In the genomic region with DNA sequence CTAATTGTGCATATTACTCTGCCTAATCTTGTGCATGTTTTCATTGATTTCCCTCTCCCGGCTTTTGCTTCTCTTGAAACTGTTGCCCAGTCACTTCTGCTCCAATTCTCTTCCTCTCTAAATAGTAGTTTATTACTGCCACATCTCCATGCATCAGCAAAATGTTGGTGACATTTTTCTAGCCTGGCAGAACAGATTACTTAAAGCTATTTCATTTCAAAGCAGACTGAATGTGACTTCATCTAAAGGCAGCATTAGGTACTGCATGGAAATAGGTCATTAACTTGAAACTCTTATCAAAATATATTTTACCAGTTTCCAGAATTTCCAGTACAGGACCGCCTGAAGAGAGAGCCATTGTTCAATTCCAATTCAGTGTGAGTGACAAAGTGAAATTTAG, we compare ENCODE assay signal across 29 cellular contexts. TPM values are rescaled to one million over a fixed set of nuclear protein-coding genes. Genes with fewer than 3 reads are reported as not detected.
A peak's percentile ranks its signal among the peaks of the same experiment; 100 is the strongest.
DNase-seq lines count a peak whose midpoint lies in the region; ATAC-seq and TF ChIP-seq lines count a peak whose summit lies in the region.
"Had no signal": no experiment of that assay in that cellular context is flagged by ENCODE, and none has a peak within 500 bp of the region (broad histone marks: within the 10 kb centered on the region; RNA-seq: fewer than 3 reads in every experiment).

No MANE protein-coding gene starts in this region.

- H3K79me2 ChIP-seq in Loucy (ENCODE audit: insufficient read depth, low read length) (no peaks in the 10 kb centered on the region), neural progenitor cell (ENCODE audit: low read depth) (no peaks in the 10 kb centered on the region)

- H3F3A ChIP-seq in Loucy (ENCODE audit: low read depth) (no peaks in the 10 kb centered on the region), neural progenitor cell (ENCODE audit: low read depth) (peaks cover 5% of the 10 kb centered on the region)

- H3K4me3 Mint-ChIP-seq in neural progenitor cell = no peak overlapping the region
- H3K4me3 Mint-ChIP-seq: activated CD4-positive, alpha-beta T cell treated with anti-CD3 and anti-CD28 coated beads for 36 hours; CD4-positive, CD25-positive, alpha-beta regulatory T cell had no signal

- H3K4me1 ChIP-seq in Loucy (ENCODE audit: insufficient read depth, low read length, poor library complexity, severe bottlenecking) (peaks cover 5% of the 10 kb centered on the region), neural progenitor cell (no peaks in the 10 kb centered on the region), upper lobe of right lung (no peaks in the 10 kb centered on the region)
- H3K4me1 ChIP-seq: body of pancreas had no signal

- H2AFZ ChIP-seq in Loucy (ENCODE audit: low read length) (no peak overlapping the region), neural progenitor cell (replicated peaks) (no peak overlapping the region)

- TF ChIP-seq CTCF in Loucy (conservative IDR thresholded peaks at IDR 0.05; ENCODE audit: low read length) (peak; percentile 37), choroid plexus epithelial cell (conservative IDR thresholded peaks at IDR 0.05; ENCODE audit: low read depth, low read length) (peak; percentile 15), neural progenitor cell (IDR thresholded peaks at IDR 0.05) (no peak), upper lobe of right lung (IDR thresholded peaks at IDR 0.05) (no peak)

- no peaks in the 10 kb centered on the region for H3K9me3 ChIP-seq in Loucy (ENCODE audit: insufficient read depth, low read depth, low read length)
- no peaks in the 10 kb centered on the region for H3K9me3 ChIP-seq in neural progenitor cell (ENCODE audit: low read depth)
- no peaks in the 10 kb centered on the region for H3K9me3 ChIP-seq in upper lobe of right lung
- H3K9me3 ChIP-seq: body of pancreas had no signal

- H3K4me3 ChIP-seq in Loucy (ENCODE audit: low read length, poor library complexity, severe bottlenecking) (no peak overlapping the region), choroid plexus epithelial cell (ENCODE audit: low read depth, low read length) (no peak overlapping the region), neural progenitor cell (no peak overlapping the region), H7 (ENCODE audit: insufficient read depth, low read depth, low read length) (no peak overlapping the region), upper lobe of right lung (no peak overlapping the region)
- H3K4me3 ChIP-seq: body of pancreas, coronary artery had no signal

- H3K27ac ChIP-seq in neural progenitor cell = peak overlapping the region; percentile 37
- H3K27ac ChIP-seq in upper lobe of right lung = no peak overlapping the region
- H3K27ac ChIP-seq: body of pancreas, coronary artery, KMS-11 had no signal

- H3K27me3 ChIP-seq in Loucy (ENCODE audit: insufficient read depth, low read length, poor library complexity, severe bottlenecking) = no peaks in the 10 kb centered on the region
- H3K27me3 ChIP-seq in neural progenitor cell = no peaks in the 10 kb centered on the region
- no peaks in the 10 kb centered on the region for H3K27me3 ChIP-seq in H7 (ENCODE audit: control insufficient read depth, insufficient read depth, low read length)
- no peaks in the 10 kb centered on the region for H3K27me3 ChIP-seq in upper lobe of right lung
- H3K27me3 ChIP-seq: body of pancreas had no signal

- H3K4me2 ChIP-seq in Loucy (ENCODE audit: low read depth, low read length, poor library complexity, severe bottlenecking) = no peak overlapping the region
- no peak overlapping the region for H3K4me2 ChIP-seq in neural progenitor cell
- H3K4me2 ChIP-seq: KMS-11 had no signal

- H3K9ac ChIP-seq in Loucy (ENCODE audit: low read depth, low read length, poor library complexity, severe bottlenecking) (no peak overlapping the region), neural progenitor cell (no peak overlapping the region)
- H3K9ac ChIP-seq: KMS-11 had no signal

- H3K36me3 ChIP-seq in Loucy (ENCODE audit: insufficient read depth, low read length) (peaks cover 43% of the 10 kb centered on the region), neural progenitor cell (peaks cover 30% of the 10 kb centered on the region), H7 (replicated peaks; ENCODE audit: control insufficient read depth, insufficient read depth, low read length) (peaks cover 6% of the 10 kb centered on the region), upper lobe of right lung (peaks cover 64% of the 10 kb centered on the region)

- H4K20me1 ChIP-seq in Loucy (ENCODE audit: insufficient read depth, low read length, poor library complexity, severe bottlenecking) (no peaks in the 10 kb centered on the region), neural progenitor cell (ENCODE audit: low read depth) (no peaks in the 10 kb centered on the region)

- no peaks in the 10 kb centered on the region for H3K27me3 Mint-ChIP-seq in neural progenitor cell (ENCODE audit: insufficient read depth, low read depth)
- H3K27me3 Mint-ChIP-seq: activated CD4-positive, alpha-beta T cell treated with anti-CD3 and anti-CD28 coated beads for 36 hours; CD4-positive, CD25-positive, alpha-beta regulatory T cell had no signal

- H3K4me1 Mint-ChIP-seq in neural progenitor cell = no peaks in the 10 kb centered on the region
- H3K4me1 Mint-ChIP-seq: activated CD4-positive, alpha-beta T cell treated with anti-CD3 and anti-CD28 coated beads for 36 hours had no signal

- intact Hi-C loops in upper lobe of right lung (cut with DNase I) = no loop called here

- H3K9me3 Mint-ChIP-seq in neural progenitor cell = no peaks in the 10 kb centered on the region
- H3K9me3 Mint-ChIP-seq: CD4-positive, CD25-positive, alpha-beta regulatory T cell had no signal

- H3K9me2 ChIP-seq in Loucy (replicated peaks; ENCODE audit: low read depth, low read length) = no peaks in the 10 kb centered on the region

- no peak overlapping the region for H3K27ac Mint-ChIP-seq in neural progenitor cell
- H3K27ac Mint-ChIP-seq: activated CD4-positive, alpha-beta T cell treated with anti-CD3 and anti-CD28 coated beads for 36 hours; CD4-positive, CD25-positive, alpha-beta regulatory T cell had no signal

- ATAC-seq in upper lobe of right lung = no peak
- ATAC-seq: activated CD4-positive, alpha-beta T cell treated with anti-CD3 and anti-CD28 coated beads for 36 hours; body of pancreas; left cardiac atrium; sciatic nerve had no signal

- peaks cover 33% of the 10 kb centered on the region for H3K36me3 Mint-ChIP-seq in neural progenitor cell

- DNase-seq in ELR (ENCODE audit: low read depth) (peak; percentile 5), choroid plexus epithelial cell (ENCODE audit: low read depth) (peak; percentile 20), neural progenitor cell (ENCODE audit: low spot score) (no peak), SKM-1 treated with dmso at 0.1 percent for 144 hours (lab: John Stamatoyannopoulos, UW; ENCODE audit: unreplicated experiment) (no peak), H7 (no peak), upper lobe of right lung (no peak)
- DNase-seq: activated CD4-positive, alpha-beta T cell treated with anti-CD3 and anti-CD28 coated beads for 36 hours; body of pancreas; CD4-positive, CD25-positive, alpha-beta regulatory T cell; DMS153; GF-D8; head of caudate nucleus; left cardiac atrium; mesenchymal stem cell; NCI-H1092; NCI-H2029; NCI-H2227 treated with DMSO at 0.1 percent for 48 hours; NCI-H774; Right ventricle myocardium superior; stimulated activated CD8-positive, alpha-beta memory T cell treated with anti-CD3 and anti-CD28 coated beads, Interleukin-4, amount 100 ng/mL, for 48 hours had no signal

RNA-seq across cellular contexts. Expression of a gene that starts 52.4 kb away (rescaled TPM):
- not detected in 2 replicates for total RNA-seq in neural progenitor cell (ENCODE audit: low replicate concordance)
- total RNA-seq in H7 (2014; rRNA removed; shearing (Covaris generic)) = 0.21 TPM in 1 of 2 replicates, not detected in the other
- 15.8 TPM for total RNA-seq in upper lobe of right lung
- total RNA-seq: activated CD4-positive, alpha-beta T cell treated with anti-CD3 and anti-CD28 coated beads for 36 hours; fibroblast of lung; HT-29; OCI-LY7; osteoblast; T-helper 1 cell treated with Interleukin-12 subunit alpha and Interleukin-12 subunit beta and Interleukin-4 antibody, amounts not matched to agents 30 ng/mL and 1 ng/mL, for 36 hours had no signal

Comparison
In these comparisons a context has a peak if more than half of its experiments do, and no peak if none do; other contexts are left out.
1. DNase-seq: peak in ELR (single experiment) and choroid plexus epithelial cell (single experiment); none in neural progenitor cell (single experiment), SKM-1 treated with dmso at 0.1 percent for 144 hours (single experiment), H7 (single experiment) and upper lobe of right lung (single experiment).
2. CTCF ChIP-seq: peak in Loucy (single experiment) and choroid plexus epithelial cell (single experiment); none in neural progenitor cell (single experiment) and upper lobe of right lung (single experiment).
3. RNA of a gene that starts 52.4 kb away (total RNA-seq): 15.8 TPM in upper lobe of right lung (single experiment); 0.21 TPM in H7 and not detected in neural progenitor cell; every median in the first group is over 10 times any median in the second.